Comparison of ENCODE assay signal across 20 cellular contexts in genomic region chr9:75858497-75859092, GRCh38.
"Had no signal": no experiment of that assay in that cellular context is flagged by ENCODE, and none has a peak within 500 bp of the region (broad histone marks: within the 10 kb centered on the region; RNA-seq: fewer than 3 reads in every experiment).

No MANE protein-coding gene starts in this region.

- H3K36me3 ChIP-seq: esophagus muscularis mucosa, left lung, neutrophil, thyroid gland had no signal

- H3K4me1 Mint-ChIP-seq: activated naive CD8-positive, alpha-beta T cell treated with anti-CD3 and anti-CD28 coated beads for 36 hours; brain; central memory CD8-positive, alpha-beta T cell; memory B cell; naive thymus-derived CD8-positive, alpha-beta T cell; stimulated activated memory B cell treated with anti-CD40 and anti-IgM and Interleukin-4, amounts not matched to agents 10 μg/mL and 1 μg/mL and 100 μg/mL, for 72 hours had no signal

- H3K9me3 Mint-ChIP-seq: activated naive CD8-positive, alpha-beta T cell treated with anti-CD3 and anti-CD28 coated beads for 36 hours; central memory CD8-positive, alpha-beta T cell; memory B cell; naive thymus-derived CD8-positive, alpha-beta T cell; stimulated activated memory B cell treated with anti-CD40 and anti-IgM and Interleukin-4, amounts not matched to agents 10 μg/mL and 1 μg/mL and 100 μg/mL, for 72 hours had no signal

- H3K4me3 ChIP-seq: coronary artery, esophagus muscularis mucosa, left lung, thyroid gland had no signal

- H3K27ac ChIP-seq: coronary artery, esophagus muscularis mucosa, left lung, neutrophil, thyroid gland had no signal

- H3K9me3 ChIP-seq: esophagus muscularis mucosa, left lung, neutrophil, thyroid gland had no signal

- H3K27ac Mint-ChIP-seq: activated naive CD8-positive, alpha-beta T cell treated with anti-CD3 and anti-CD28 coated beads for 36 hours; brain; memory B cell; naive thymus-derived CD8-positive, alpha-beta T cell; stimulated activated memory B cell treated with anti-CD40 and anti-IgM and Interleukin-4, amounts not matched to agents 10 μg/mL and 1 μg/mL and 100 μg/mL, for 72 hours had no signal

- H3K27me3 ChIP-seq: esophagus muscularis mucosa, left lung, neutrophil, thyroid gland had no signal

- H3K4me1 ChIP-seq: esophagus muscularis mucosa, left lung, thyroid gland had no signal

- H3K27me3 Mint-ChIP-seq: activated naive CD8-positive, alpha-beta T cell treated with anti-CD3 and anti-CD28 coated beads for 36 hours; brain; memory B cell; stimulated activated memory B cell treated with anti-CD40 and anti-IgM and Interleukin-4, amounts not matched to agents 10 μg/mL and 1 μg/mL and 100 μg/mL, for 72 hours had no signal

- ATAC-seq: activated CD4-positive, CD25-positive, alpha-beta regulatory T cell treated with anti-CD3 and anti-CD28 coated beads, Interleukin-2, amount 50 U/mL, for 24 hours; left lung; naive thymus-derived CD8-positive, alpha-beta T cell; stimulated activated memory B cell treated with anti-CD40 and anti-IgM and Interleukin-4, amounts not matched to agents 10 μg/mL and 1 μg/mL and 100 μg/mL, for 72 hours had no signal

- H3K4me3 Mint-ChIP-seq: activated naive CD8-positive, alpha-beta T cell treated with anti-CD3 and anti-CD28 coated beads for 36 hours; brain; central memory CD8-positive, alpha-beta T cell; memory B cell; naive thymus-derived CD8-positive, alpha-beta T cell; stimulated activated memory B cell treated with anti-CD40 and anti-IgM and Interleukin-4, amounts not matched to agents 10 μg/mL and 1 μg/mL and 100 μg/mL, for 72 hours had no signal

- H3K36me3 Mint-ChIP-seq: brain; memory B cell; naive thymus-derived CD8-positive, alpha-beta T cell; stimulated activated memory B cell treated with anti-CD40 and anti-IgM and Interleukin-4, amounts not matched to agents 10 μg/mL and 1 μg/mL and 100 μg/mL, for 72 hours had no signal

- DNase-seq: activated CD4-positive, alpha-beta T cell treated with anti-CD3 and anti-CD28 coated beads, Interleukin-2, amount 50 U/mL, for 1 hour; activated CD8-positive, alpha-beta memory T cell treated with anti-CD3 and anti-CD28 coated beads for 24 hours; activated gamma-delta T cell treated with Interleukin-2 at 50 U/mL for 16 hours; activated naive CD8-positive, alpha-beta T cell treated with anti-CD3 and anti-CD28 coated beads for 36 hours; amygdala; effector CD4-positive, alpha-beta T cell; hypothalamus; kidney; left lung; naive thymus-derived CD8-positive, alpha-beta T cell; stimulated activated CD4-positive, alpha-beta T cell treated with anti-CD3 and anti-CD28 coated beads, Interleukin-2, amount 100 ng/mL, for 48 hours; thyroid gland had no signal
